In genomic region chr12:9064815-9065606, GRCh38 we compare ENCODE assay signal across 1 cellular context.
TF ChIP-seq lines count a peak whose summit lies in the region.

No MANE protein-coding gene starts in this region.

TF ChIP-seq in liver, 16 proteins besides CTCF, POLR2A, EP300 and RAD21 (continued from another document):
- TF ChIP-seq REST (IDR thresholded peaks at IDR 0.05) (peak; percentile 56), ZBTB33 (IDR thresholded peaks at IDR 0.05) (no peak)
